20 cellular contexts compared by ENCODE assay signal in the genomic region with DNA sequence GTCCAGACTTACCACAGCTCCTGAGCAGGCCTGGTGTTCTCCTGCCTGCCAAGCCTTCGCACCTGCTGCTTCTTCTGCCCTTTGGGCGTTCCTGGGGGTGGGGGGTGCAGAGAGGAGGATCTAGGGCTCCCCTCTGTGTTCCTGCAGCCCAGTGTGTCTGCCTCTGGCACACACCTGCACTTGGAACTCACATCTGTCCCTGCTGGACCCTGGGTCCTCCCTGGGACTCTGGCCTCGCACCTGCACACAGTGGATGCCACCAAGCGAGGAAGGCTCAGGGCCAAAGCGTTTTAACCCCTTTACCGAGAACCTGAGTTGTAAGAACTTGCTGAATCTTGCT.
A peak's percentile ranks its signal among the peaks of the same experiment; 100 is the strongest.
DNase-seq lines count a peak whose midpoint lies in the region; ATAC-seq and TF ChIP-seq lines count a peak whose summit lies in the region.
"Had no signal": no experiment of that assay in that cellular context is flagged by ENCODE, and none has a peak within 500 bp of the region (broad histone marks: within the 10 kb centered on the region; RNA-seq: fewer than 3 reads in every experiment).

No MANE protein-coding gene starts in this region.

- H3K4me3 ChIP-seq in SK-N-SH (ENCODE audit: low read depth in 2 of 2, low read length in 1 of 2) = no peak overlapping the region
- no peak overlapping the region for H3K4me3 ChIP-seq in BLaER1
- H3K4me3 ChIP-seq in coronary artery = no peak overlapping the region
- H3K4me3 ChIP-seq: GM23248, PC-9, SJSA1 had no signal

- H3K4me1 ChIP-seq in SK-N-SH (ENCODE audit: control insufficient read depth in 1 of 2, insufficient read depth in 2 of 2, low read depth in 1 of 2, low read length in 1 of 2) (peaks cover 0 to 2% of the 10 kb centered on the region in 2 experiments; a peak in 1 of 4 replicates), BLaER1 (peaks cover 41% of the 10 kb centered on the region)
- H3K4me1 ChIP-seq: Caco-2, SJSA1 had no signal

- 13% methylated on average over 1 of the region's 6 CpGs for WGBS in SK-N-SH (ENCODE audit: low lambda C conversion rate)

- CTCF ChIA-PET in SK-N-SH (lab: Yijun Ruan, JAX) = interaction anchor here (1.1 to 11.6 kb wide), 9 partner anchors 9 to 270 kb away, joined by 3 to 170 read pairs (median 13); no protein-coding TSS in a partner anchor

- ATAC-seq in SK-N-SH treated with all-trans-retinoic acid at 6 μM for 48 hours (no peak), sciatic nerve (no peak), HG02759 (IDR thresholded peaks at IDR 0.05; ENCODE audit: unreplicated experiment) (no peak)

- TF ChIP-seq EP300 in SK-N-SH (IDR thresholded peaks at IDR 0.05; ENCODE audit: borderline replicate concordance in 1 of 2, low read depth in 1 of 2, low read length in 1 of 2) = no peak

- TF ChIP-seq CTCF in SK-N-SH (IDR thresholded peaks at IDR 0.05) (no peak), GM20000 (IDR thresholded peaks at IDR 0.05; ENCODE audit: extremely low read depth, missing control alignments) (no peak), coronary artery (IDR thresholded peaks at IDR 0.05) (no peak)

- no peaks in the 10 kb centered on the region for H3K79me2 ChIP-seq in SK-N-SH (ENCODE audit: insufficient read depth)

- no peaks in the 10 kb centered on the region for H3F3A ChIP-seq in SK-N-SH (replicated peaks; ENCODE audit: insufficient read depth)

- POLR2A ChIA-PET in SK-N-SH (lab: Yijun Ruan, JAX) = no interaction called here

- H3K9me3 ChIP-seq in SK-N-SH (no peaks in the 10 kb centered on the region), BLaER1 (no peaks in the 10 kb centered on the region)
- H3K9me3 ChIP-seq: Caco-2, SJSA1 had no signal

- no peak for TF ChIP-seq RAD21 in SK-N-SH (IDR thresholded peaks at IDR 0.05; ENCODE audit: low read length)

- no peaks in the 10 kb centered on the region for H3K9me2 ChIP-seq in SK-N-SH

- DNase-seq in SK-N-SH (peak; percentile 2), GM20000 (ENCODE audit: low spot score) (peak; percentile 2), coronary artery (ENCODE audit: low spot score) (peak; percentile 56), sciatic nerve (ENCODE audit: low spot score) (no peak), NCI-H146 (lab: John Stamatoyannopoulos, UW) (no peak)
- DNase-seq: 8988T; Caco-2; CD4-positive, alpha-beta T cell; GM23248; HCEC 1CT; NCI-H1105; NCI-H2227 treated with DMSO at 0.1 percent for 48 hours; NCI-H510A treated with DMSO at 0.1 percent for 48 hours; PC-9; SW 1271 had no signal

- H2AFZ ChIP-seq in SK-N-SH (ENCODE audit: low read depth) = no peak overlapping the region
- H2AFZ ChIP-seq: GM23248, PC-9 had no signal

- no peaks in the 10 kb centered on the region for H3K36me3 ChIP-seq in SK-N-SH (replicated peaks in 1 of 2; ENCODE audit: control insufficient read depth in 1 of 2, insufficient read depth in 2 of 2, low read length in 1 of 2)
- H3K36me3 ChIP-seq in BLaER1 = no peaks in the 10 kb centered on the region
- H3K36me3 ChIP-seq: SJSA1 had no signal

- H3K4me2 ChIP-seq in SK-N-SH (no peak overlapping the region), BLaER1 (peak overlapping the region; percentile 72)
- H3K4me2 ChIP-seq: PC-9 had no signal

- H3K27me3 ChIP-seq in SK-N-SH (ENCODE audit: insufficient read depth) (no peaks in the 10 kb centered on the region; the same call in 1 of the 2 replicates), BLaER1 (no peaks in the 10 kb centered on the region)

- H3K9ac ChIP-seq in SK-N-SH (no peak overlapping the region), BLaER1 (0 out of 2 replicates have a peak overlapping the region, but pooled peaks have one; percentile 23)
- H3K9ac ChIP-seq: GM23248 had no signal

- no peaks in the 10 kb centered on the region for H4K20me1 ChIP-seq in SK-N-SH (ENCODE audit: insufficient read depth)
- H4K20me1 ChIP-seq in BLaER1 = no peaks in the 10 kb centered on the region

- intact Hi-C loops in sciatic nerve (cut with DNase I) = no loop called here

- H3K27ac ChIP-seq in SK-N-SH (ENCODE audit: low read depth in 2 of 2, low read length in 1 of 2) (no peak overlapping the region), BLaER1 (peak overlapping the region; percentile 47), coronary artery (no peak overlapping the region)
- H3K27ac ChIP-seq: GM23248, PC-9, RWPE1, SJSA1 had no signal

TF ChIP-seq in SK-N-SH, 30 proteins besides CTCF, POLR2A, EP300 and RAD21:
- no peak for TF ChIP-seq ELF1 (IDR thresholded peaks at IDR 0.05)
- TF ChIP-seq GATA2 (CRISPR knock-in tag; IDR thresholded peaks at IDR 0.05) = no peak
- no peak for TF ChIP-seq RXRA (IDR thresholded peaks at IDR 0.05; ENCODE audit: borderline replicate concordance, low read depth)
- TF ChIP-seq YY1 (IDR thresholded peaks at IDR 0.05; ENCODE audit: low read depth) = no peak
- TF ChIP-seq JUND (IDR thresholded peaks at IDR 0.05) = no peak

TF ChIP-seq in SK-N-SH treated with all-trans-retinoic acid at 6 μM for 48 hours, 23 proteins besides CTCF, POLR2A, EP300 and RAD21:
- TF ChIP-seq ZNF565 (CRISPR knock-in tag; conservative IDR thresholded peaks at IDR 0.05; ENCODE audit: low read depth) = no peak
- TF ChIP-seq RARB (CRISPR knock-in tag; IDR thresholded peaks at IDR 0.05) = no peak
- no peak for TF ChIP-seq ZFP3 (CRISPR knock-in tag; IDR thresholded peaks at IDR 0.05)
- TF ChIP-seq, protein P1, sequence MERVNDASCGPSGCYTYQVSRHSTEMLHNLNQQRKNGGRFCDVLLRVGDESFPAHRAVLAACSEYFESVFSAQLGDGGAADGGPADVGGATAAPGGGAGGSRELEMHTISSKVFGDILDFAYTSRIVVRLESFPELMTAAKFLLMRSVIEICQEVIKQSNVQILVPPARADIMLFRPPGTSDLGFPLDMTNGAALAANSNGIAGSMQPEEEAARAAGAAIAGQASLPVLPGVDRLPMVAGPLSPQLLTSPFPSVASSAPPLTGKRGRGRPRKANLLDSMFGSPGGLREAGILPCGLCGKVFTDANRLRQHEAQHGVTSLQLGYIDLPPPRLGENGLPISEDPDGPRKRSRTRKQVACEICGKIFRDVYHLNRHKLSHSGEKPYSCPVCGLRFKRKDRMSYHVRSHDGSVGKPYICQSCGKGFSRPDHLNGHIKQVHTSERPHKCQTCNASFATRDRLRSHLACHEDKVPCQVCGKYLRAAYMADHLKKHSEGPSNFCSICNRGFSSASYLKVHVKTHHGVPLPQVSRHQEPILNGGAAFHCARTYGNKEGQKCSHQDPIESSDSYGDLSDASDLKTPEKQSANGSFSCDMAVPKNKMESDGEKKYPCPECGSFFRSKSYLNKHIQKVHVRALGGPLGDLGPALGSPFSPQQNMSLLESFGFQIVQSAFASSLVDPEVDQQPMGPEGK (CRISPR knock-in tag; IDR thresholded peaks at IDR 0.05; ENCODE audit: borderline replicate concordance) = no peak
- TF ChIP-seq ARNTL (CRISPR knock-in tag; IDR thresholded peaks at IDR 0.05; ENCODE audit: borderline replicate concordance, low read depth) = no peak

Comparison
In these comparisons a context has a peak if more than half of its experiments do, and no peak if none do; other contexts are left out.
1. DNase-seq: peak in SK-N-SH (single experiment), GM20000 (single experiment) and coronary artery (single experiment); none in sciatic nerve (single experiment) and NCI-H146 (single experiment).